8 cellular contexts compared by ENCODE assay signal in genomic region chr11:59429924-59430516, GRCh38. TPM values are rescaled to one million over a fixed set of nuclear protein-coding genes. Genes with fewer than 3 reads are reported as not detected.
DNase-seq lines count a peak whose midpoint lies in the region; ATAC-seq and TF ChIP-seq lines count a peak whose summit lies in the region.

No MANE protein-coding gene starts in this region.

- TF ChIP-seq CTCF in breast epithelium (IDR thresholded peaks at IDR 0.05), result peak; percentile 51 to 61 (median 59)

- H3K4me3 Mint-ChIP-seq in memory B cell, result no peak overlapping the region

- peak; percentile 76 for ATAC-seq in GM19397 (IDR thresholded peaks at IDR 0.05; ENCODE audit: unreplicated experiment)
- peak; percentile 87 for ATAC-seq in memory B cell (ENCODE audit: low read depth)

- no peak overlapping the region for H3K4me3 ChIP-seq in breast epithelium

- H3K27me3 Mint-ChIP-seq in memory B cell, result peaks cover 4% of the 10 kb centered on the region

- TF ChIP-seq POLR2A in breast epithelium (IDR thresholded peaks at IDR 0.05), result no peak

- peak; percentile 1 for DNase-seq in activated CD4-positive, CD25-positive, alpha-beta regulatory T cell treated with anti-CD3 and anti-CD28 coated beads, Interleukin-2, amount 50 U/mL, for 16 hours (ENCODE audit: low read depth, low spot score)
- no peak for DNase-seq in activated CD4-positive, CD25-positive, alpha-beta regulatory T cell (lab: John Stamatoyannopoulos, UW)
- DNase-seq in HS-5 (ENCODE audit: low read depth) (peak; percentile 37), OCI-M1 (lab: John Stamatoyannopoulos, UW) (peak; percentile 77), breast epithelium (ENCODE audit: low spot score in 2 of 2) (no peak), memory B cell (ENCODE audit: low spot score in 2 of 2) (peak; percentile 63 to 82), hippocampal formation (lab: John Stamatoyannopoulos, UW) (no peak)

- no peaks in the 10 kb centered on the region for H3K27me3 ChIP-seq in breast epithelium

- no peak overlapping the region for H3K27ac ChIP-seq in breast epithelium

- H3K36me3 ChIP-seq in breast epithelium, result no peaks in the 10 kb centered on the region

- H3K4me1 Mint-ChIP-seq in memory B cell, result peaks cover 4% of the 10 kb centered on the region

- no peaks in the 10 kb centered on the region for H3K36me3 Mint-ChIP-seq in memory B cell

- H3K9me3 Mint-ChIP-seq in memory B cell, result no peaks in the 10 kb centered on the region

- no peak overlapping the region for H3K27ac Mint-ChIP-seq in memory B cell

- no peaks in the 10 kb centered on the region for H3K9me3 ChIP-seq in breast epithelium

- intact Hi-C loops in breast epithelium (cut with DNase I; ENCODE audit: low total_unique reads), result no loop called here

- no peaks in the 10 kb centered on the region for H3K4me1 ChIP-seq in breast epithelium

RNA-seq across cellular contexts. Expression of gene OR5A2, which starts 3.8 kb away (rescaled TPM):
- not detected for total RNA-seq in breast epithelium

RNA-seq across cellular contexts. Expression of gene OR5A1, which starts 6.2 kb away (rescaled TPM):
- total RNA-seq in breast epithelium, result not detected

RNA-seq across cellular contexts. Expression of gene OR4D6, which starts 26.7 kb away (rescaled TPM):
- total RNA-seq in breast epithelium, result not detected

RNA-seq across cellular contexts. Expression of gene OR4D10, which starts 43.1 kb away (rescaled TPM):
- not detected for total RNA-seq in breast epithelium

Comparison
In these comparisons a context has a peak if more than half of its experiments do, and no peak if none do; other contexts are left out.
1. DNase-seq: peak in activated CD4-positive, CD25-positive, alpha-beta regulatory T cell treated with anti-CD3 and anti-CD28 coated beads, Interleukin-2, amount 50 U/mL, for 16 hours (single experiment), HS-5 (single experiment), OCI-M1 (single experiment) and memory B cell (2 of 2); none in activated CD4-positive, CD25-positive, alpha-beta regulatory T cell (0 of 4), breast epithelium (0 of 2) and hippocampal formation (0 of 2).